13 cellular contexts compared by ENCODE assay signal in genomic region chrX:154327026-154327820, GRCh38. TPM values are rescaled to one million over a fixed set of nuclear protein-coding genes. Genes with fewer than 3 reads are reported as not detected.
A peak's percentile ranks its signal among the peaks of the same experiment; 100 is the strongest.
DNase-seq lines count a peak whose midpoint lies in the region; ATAC-seq, FAIRE-seq and TF ChIP-seq lines count a peak whose summit lies in the region.
"Had no signal": no experiment of that assay in that cellular context is flagged by ENCODE, and none has a peak within 500 bp of the region (broad histone marks: within the 10 kb centered on the region; RNA-seq: fewer than 3 reads in every experiment).

No MANE protein-coding gene starts in this region.

- H3K4me1 Mint-ChIP-seq in stimulated activated effector memory CD8-positive, alpha-beta T cell treated with anti-CD3 and anti-CD28 coated beads, Interleukin-12 subunit alpha, Interleukin-12 subunit beta, amount 100 ng/mL, for 72 hours, result peaks cover 26% of the 10 kb centered on the region

- H3K4me2 ChIP-seq in endothelial cell of umbilical vein (ENCODE audit: insufficient read depth, low read length) (no peak overlapping the region), Karpas-422 (ENCODE audit: low read depth, low read length, poor library complexity, severe bottlenecking) (no peak overlapping the region)

- intact Hi-C loops in endothelial cell of umbilical vein (cut with micrococcal nuclease), result no loop called here

- TF ChIP-seq POLR2A in endothelial cell of umbilical vein (IDR thresholded peaks at IDR 0.05; ENCODE audit: low read depth, low read length) (no peak), tibial nerve (IDR thresholded peaks at IDR 0.05) (no peak)

- H3K9ac ChIP-seq in endothelial cell of umbilical vein (replicated peaks; ENCODE audit: extremely low read depth, insufficient read depth, low read length), result no peak overlapping the region
- H3K9ac ChIP-seq in Karpas-422 (ENCODE audit: low read length), result no peak overlapping the region

- peak overlapping the region; percentile 40 for H3K4me3 Mint-ChIP-seq in stimulated activated effector memory CD8-positive, alpha-beta T cell treated with anti-CD3 and anti-CD28 coated beads, Interleukin-12 subunit alpha, Interleukin-12 subunit beta, amount 100 ng/mL, for 72 hours

- no peak overlapping the region for H2AFZ ChIP-seq in endothelial cell of umbilical vein (ENCODE audit: low read depth, low read length)
- no peak overlapping the region for H2AFZ ChIP-seq in Karpas-422 (ENCODE audit: low read length)

- dilution Hi-C loops in endothelial cell of umbilical vein (cut with MboI; ENCODE audit: extremely low pct_ligation_motif_present, low sequenced_read_pairs), result no loop called here

- H3K4me3 ChIP-seq in endothelial cell of umbilical vein (replicated peaks in 1 of 3; ENCODE audit: insufficient read depth in 1 of 3, low read depth in 1 of 3, low read length in 3 of 3) (no peak overlapping the region), tibial nerve (no peak overlapping the region), Karpas-422 (ENCODE audit: low read length) (no peak overlapping the region)
- H3K4me3 ChIP-seq: ascending aorta, HAP-1 had no signal

- no peaks in the 10 kb centered on the region for H3K9me3 Mint-ChIP-seq in stimulated activated effector memory CD8-positive, alpha-beta T cell treated with anti-CD3 and anti-CD28 coated beads, Interleukin-12 subunit alpha, Interleukin-12 subunit beta, amount 100 ng/mL, for 72 hours

- no peaks in the 10 kb centered on the region for H3K79me2 ChIP-seq in endothelial cell of umbilical vein (ENCODE audit: control insufficient read depth, insufficient read depth, low read length)
- no peaks in the 10 kb centered on the region for H3K79me2 ChIP-seq in Karpas-422 (ENCODE audit: low read length)

- H4K20me1 ChIP-seq in endothelial cell of umbilical vein (replicated peaks; ENCODE audit: control insufficient read depth, extremely low read depth, insufficient read depth, low read length) (no peaks in the 10 kb centered on the region), Karpas-422 (ENCODE audit: insufficient read depth, low read depth, low read length) (no peaks in the 10 kb centered on the region)

- no TSS peak for BruUV-seq in endothelial cell of umbilical vein (replicated peaks; lab: Mats Ljungman, UMichigan)

- H3K27ac Mint-ChIP-seq in stimulated activated effector memory CD8-positive, alpha-beta T cell treated with anti-CD3 and anti-CD28 coated beads, Interleukin-12 subunit alpha, Interleukin-12 subunit beta, amount 100 ng/mL, for 72 hours, result peak overlapping the region; percentile 68

- H3K9me2 ChIP-seq in Karpas-422 (replicated peaks; ENCODE audit: insufficient read depth, low read length), result no peaks in the 10 kb centered on the region

- ATAC-seq in activated CD4-positive, CD25-positive, alpha-beta regulatory T cell treated with anti-CD3 and anti-CD28 coated beads, Interleukin-2, amount 50 U/mL, for 24 hours, result peak; percentile 60 to 63
- peak; percentile 76 for ATAC-seq in stimulated activated effector memory CD8-positive, alpha-beta T cell treated with anti-CD3 and anti-CD28 coated beads, Interleukin-12 subunit alpha, Interleukin-12 subunit beta, amount 100 ng/mL, for 72 hours

- H3K36me3 Mint-ChIP-seq in stimulated activated effector memory CD8-positive, alpha-beta T cell treated with anti-CD3 and anti-CD28 coated beads, Interleukin-12 subunit alpha, Interleukin-12 subunit beta, amount 100 ng/mL, for 72 hours, result no peaks in the 10 kb centered on the region

- POLR2A ChIA-PET in endothelial cell of umbilical vein (lab: Charles Lee), result no interaction called here

- no peak for DNase-seq in activated CD4-positive, CD25-positive, alpha-beta regulatory T cell treated with anti-CD3 and anti-CD28 coated beads, Interleukin-2, amount 50 U/mL, for 72 hours
- peak; percentile 42 for DNase-seq in activated CD4-positive, alpha-beta T cell treated with anti-CD3 and anti-CD28 coated beads, Interleukin-2, amount 50 U/mL, for 1 hour
- no peak for DNase-seq in endothelial cell of umbilical vein (ENCODE audit: low read depth, low spot score)
- DNase-seq in stimulated activated effector memory CD8-positive, alpha-beta T cell treated with anti-CD3 and anti-CD28 coated beads, Interleukin-12 subunit alpha, Interleukin-12 subunit beta, amount 100 ng/mL, for 72 hours (ENCODE audit: low spot score in 2 of 2), result no peak
- no peak for DNase-seq in Ammon's horn (ENCODE audit: low spot score)
- no peak for DNase-seq in tibial nerve (ENCODE audit: low spot score in 2 of 2)
- DNase-seq in Karpas-422, result no peak

- peak; percentile 70 for FAIRE-seq in endothelial cell of umbilical vein (lab: Jason Lieb, UNC)

- H3K27ac ChIP-seq in endothelial cell of umbilical vein (ENCODE audit: insufficient read depth, low read depth, low read length), result no peak overlapping the region
- no peak overlapping the region for H3K27ac ChIP-seq in tibial nerve
- H3K27ac ChIP-seq in Karpas-422 (ENCODE audit: low read length), result no peak overlapping the region
- H3K27ac ChIP-seq: ascending aorta, HL-60 had no signal

- CTCF ChIA-PET in endothelial cell of umbilical vein (lab: Charles Lee), result interaction anchor here (0.8 kb wide), 1 partner anchor 13 kb away, joined by 3 read pairs; no protein-coding TSS in a partner anchor

- no peaks in the 10 kb centered on the region for H3K9me3 ChIP-seq in endothelial cell of umbilical vein (replicated peaks; ENCODE audit: control insufficient read depth, insufficient read depth, low read length)
- no peaks in the 10 kb centered on the region for H3K9me3 ChIP-seq in tibial nerve
- no peaks in the 10 kb centered on the region for H3K9me3 ChIP-seq in Karpas-422 (ENCODE audit: low read length)
- H3K9me3 ChIP-seq: ascending aorta had no signal

- no peak for TF ChIP-seq EP300 in tibial nerve (IDR thresholded peaks at IDR 0.05)

- TF ChIP-seq CTCF in endothelial cell of umbilical vein (IDR thresholded peaks at IDR 0.05; ENCODE audit: extremely low read depth in 1 of 2, insufficient read depth in 1 of 2, low read depth in 1 of 2, low read length in 2 of 2) (no peak), tibial nerve (IDR thresholded peaks at IDR 0.05) (no peak)

- H3K27me3 ChIP-seq in endothelial cell of umbilical vein (ENCODE audit: control insufficient read depth in 2 of 2, insufficient read depth in 2 of 2, low read length in 2 of 2) (no peaks in the 10 kb centered on the region), tibial nerve (no peaks in the 10 kb centered on the region), Karpas-422 (ENCODE audit: low read length) (no peaks in the 10 kb centered on the region)
- H3K27me3 ChIP-seq: ascending aorta had no signal

- H3K9me1 ChIP-seq in endothelial cell of umbilical vein (replicated peaks; ENCODE audit: control insufficient read depth, extremely low read depth, insufficient read depth, low read length), result no peaks in the 10 kb centered on the region

- WGBS in tibial nerve, 2 donors, result 23 to 39% methylated on average over 10 to 11 of the region's 11 CpGs

- no peaks in the 10 kb centered on the region for H3K36me3 ChIP-seq in endothelial cell of umbilical vein (ENCODE audit: control insufficient read depth in 2 of 2, extremely low read depth in 1 of 2, insufficient read depth in 2 of 2, low read length in 2 of 2)
- H3K36me3 ChIP-seq in tibial nerve, result no peaks in the 10 kb centered on the region
- no peaks in the 10 kb centered on the region for H3K36me3 ChIP-seq in Karpas-422 (ENCODE audit: insufficient read depth, low read length)
- H3K36me3 ChIP-seq: ascending aorta, HAP-1 had no signal

- H3K4me1 ChIP-seq in endothelial cell of umbilical vein (ENCODE audit: control insufficient read depth, extremely low read depth, insufficient read depth, low read length), result peaks cover 18% of the 10 kb centered on the region
- H3K4me1 ChIP-seq in tibial nerve, result peaks cover 0 to 20% (median 0%) of the 10 kb centered on the region in 4 donors
- H3K4me1 ChIP-seq in Karpas-422 (ENCODE audit: low read length), result peaks cover 8% of the 10 kb centered on the region
- H3K4me1 ChIP-seq: ascending aorta had no signal

RNA-seq across cellular contexts. Expression of gene TKTL1, which starts 31.6 kb away (rescaled TPM):
- total RNA-seq in endothelial cell of umbilical vein (not detected in 2 replicates), tibial nerve (not detected)
- 0.03 TPM in 1 of 2 replicates, not detected in the other for polyA plus RNA-seq in endothelial cell of umbilical vein
- polyA plus RNA-seq in endothelial cell of umbilical vein (2011; cell fraction: cytosol; rRNA removed), result not detected in 2 replicates
- not detected in 2 replicates for polyA plus RNA-seq in endothelial cell of umbilical vein (2011; cell fraction: nucleus; rRNA removed)
- polyA plus RNA-seq in endothelial cell of umbilical vein (2012), result 0.07 TPM in 1 of 2 replicates, not detected in the other
- not detected in 2 replicates for polyA minus RNA-seq in endothelial cell of umbilical vein
- polyA minus RNA-seq in endothelial cell of umbilical vein (2011; cell fraction: cytosol; rRNA and poly(A)+ RNA removed), result not detected
- polyA minus RNA-seq in endothelial cell of umbilical vein (2011; cell fraction: nucleus; rRNA and poly(A)+ RNA removed), result not detected in 2 replicates
- total RNA-seq in Karpas-422 (2014; rRNA removed; shearing (Covaris generic); ENCODE audit: low replicate concordance), result not detected in 2 replicates
- total RNA-seq: ascending aorta had no signal

RNA-seq across cellular contexts. Expression of gene TEX28, which starts 32.3 kb away (rescaled TPM):
- total RNA-seq in endothelial cell of umbilical vein (not detected in 2 replicates), tibial nerve (not detected)
- not detected in 2 replicates for polyA plus RNA-seq in endothelial cell of umbilical vein
- polyA plus RNA-seq in endothelial cell of umbilical vein (2011; cell fraction: cytosol; rRNA removed), result not detected in 2 replicates
- not detected in 2 replicates for polyA plus RNA-seq in endothelial cell of umbilical vein (2011; cell fraction: nucleus; rRNA removed)
- not detected in 2 replicates for polyA plus RNA-seq in endothelial cell of umbilical vein (2012)
- polyA minus RNA-seq in endothelial cell of umbilical vein, result not detected in 2 replicates
- not detected for polyA minus RNA-seq in endothelial cell of umbilical vein (2011; cell fraction: cytosol; rRNA and poly(A)+ RNA removed)
- not detected in 2 replicates for polyA minus RNA-seq in endothelial cell of umbilical vein (2011; cell fraction: nucleus; rRNA and poly(A)+ RNA removed)
- total RNA-seq in Karpas-422 (2014; rRNA removed; shearing (Covaris generic); ENCODE audit: low replicate concordance), result not detected in 2 replicates
- total RNA-seq: ascending aorta; T-helper 2 cell treated with Interferon-gamma antibody and Interleukin-4, amounts not matched to agents 100 ng/mL and 5 ng/mL, for 36 hours had no signal
- polyA plus RNA-seq: neural cell had no signal

RNA-seq across cellular contexts. Expression of gene FLNA, which starts 47.2 kb away (rescaled TPM):
- total RNA-seq in endothelial cell of umbilical vein (1,474 and 1,671 TPM in 2 replicates), tibial nerve (1,000 to 10,000 TPM in 3 of 4 donors, 100 to 1,000 TPM in 1; 995 to 1,349 (median 1,139) TPM)
- 658 and 817 TPM in 2 replicates for polyA plus RNA-seq in endothelial cell of umbilical vein
- 586 and 692 TPM in 2 replicates for polyA plus RNA-seq in endothelial cell of umbilical vein (2011; cell fraction: cytosol; rRNA removed)
- polyA plus RNA-seq in endothelial cell of umbilical vein (2011; cell fraction: nucleus; rRNA removed), result 1,827 and 2,405 TPM in 2 replicates
- polyA plus RNA-seq in endothelial cell of umbilical vein (2012), result 942 and 1,144 TPM in 2 replicates
- polyA minus RNA-seq in endothelial cell of umbilical vein, result 2,274 and 2,423 TPM in 2 replicates
- 691 TPM for polyA minus RNA-seq in endothelial cell of umbilical vein (2011; cell fraction: cytosol; rRNA and poly(A)+ RNA removed)
- polyA minus RNA-seq in endothelial cell of umbilical vein (2011; cell fraction: nucleus; rRNA and poly(A)+ RNA removed), result 948 and 1,772 TPM in 2 replicates
- 46.3 and 89.6 TPM in 2 replicates for total RNA-seq in Karpas-422 (2014; rRNA removed; shearing (Covaris generic); ENCODE audit: low replicate concordance)

RNA-seq across cellular contexts. Expression of gene EMD, which starts 51.9 kb away (rescaled TPM):
- total RNA-seq in endothelial cell of umbilical vein (71.5 and 76.8 TPM in 2 replicates), tibial nerve (10 to 100 TPM; 38.0 to 72.6 (median 46.7) TPM)
- polyA plus RNA-seq in endothelial cell of umbilical vein, result 47.0 and 50.6 TPM in 2 replicates
- 62.3 and 65.3 TPM in 2 replicates for polyA plus RNA-seq in endothelial cell of umbilical vein (2011; cell fraction: cytosol; rRNA removed)
- polyA plus RNA-seq in endothelial cell of umbilical vein (2011; cell fraction: nucleus; rRNA removed), result 58.2 and 63.0 TPM in 2 replicates
- 69.6 and 87.5 TPM in 2 replicates for polyA plus RNA-seq in endothelial cell of umbilical vein (2012)
- polyA minus RNA-seq in endothelial cell of umbilical vein, result 34.2 and 47.7 TPM in 2 replicates
- polyA minus RNA-seq in endothelial cell of umbilical vein (2011; cell fraction: cytosol; rRNA and poly(A)+ RNA removed), result 56.5 TPM
- 14.7 and 18.9 TPM in 2 replicates for polyA minus RNA-seq in endothelial cell of umbilical vein (2011; cell fraction: nucleus; rRNA and poly(A)+ RNA removed)
- 19.5 and 20.7 TPM in 2 replicates for total RNA-seq in Karpas-422 (2014; rRNA removed; shearing (Covaris generic); ENCODE audit: low replicate concordance)

Comparison
In these comparisons a context has a peak if more than half of its experiments do, and no peak if none do; other contexts are left out.
1. RNA of gene FLNA, which starts 47.2 kb away (total RNA-seq): 1,474 to 1,671 TPM in endothelial cell of umbilical vein and 995 to 1,349 TPM in tibial nerve; 46.3 to 89.6 TPM in Karpas-422; every median in the first group is over 10 times any median in the second.